Comparison of ENCODE assay signal across 21 cellular contexts in the genomic region with DNA sequence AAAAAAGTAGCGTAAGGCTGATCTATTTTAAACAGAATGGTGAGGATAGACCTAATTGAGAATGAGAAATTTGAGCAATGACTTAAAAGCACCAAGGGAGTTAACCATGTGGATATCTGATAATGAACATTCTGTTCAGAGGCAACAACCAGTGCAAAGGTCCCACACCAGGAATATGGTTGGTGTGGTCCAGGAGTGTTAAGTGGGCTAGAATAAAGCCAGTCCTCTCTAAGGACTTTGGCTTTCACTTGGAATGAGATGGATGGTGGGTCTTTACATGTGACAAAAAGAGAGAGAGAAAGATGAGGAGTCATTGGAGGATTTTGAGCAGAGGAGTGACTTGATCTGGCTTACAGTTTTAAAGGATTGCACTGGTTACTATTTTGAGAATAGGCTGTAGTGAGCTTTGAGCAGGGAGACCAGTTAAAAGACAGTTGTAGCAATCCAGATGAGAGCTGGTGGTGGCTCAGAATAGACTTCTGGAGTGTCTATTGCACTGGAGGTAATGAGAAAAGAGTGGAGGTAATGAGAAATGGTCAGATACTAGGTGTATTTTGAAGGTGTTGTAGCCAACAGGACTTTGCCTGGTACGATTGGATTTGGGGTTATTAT.
DNase-seq lines count a peak whose midpoint lies in the region; ATAC-seq and TF ChIP-seq lines count a peak whose summit lies in the region.
"Had no signal": no experiment of that assay in that cellular context is flagged by ENCODE, and none has a peak within 500 bp of the region (broad histone marks: within the 10 kb centered on the region; RNA-seq: fewer than 3 reads in every experiment).

No MANE protein-coding gene starts in this region.

- CTCF ChIA-PET in Panc1 (lab: Charles Lee): no interaction called here

- in situ Hi-C loops in Panc1 (cut with HindIII; ENCODE audit: low pct_unique_long_range_greater_than_20kb, low sequenced_read_pairs): no loop called here

- intact Hi-C loops in Panc1 (cut with micrococcal nuclease; ENCODE audit: unreplicated experiment): no loop called here
- intact Hi-C loops in heart right ventricle (cut with DNase I): loop anchor here in 1 of 10 donors (5.0 kb wide), 1 partner anchor 91 kb away; the partner anchor contains the start of gene SCAF8
- intact Hi-C loops in psoas muscle (cut with DNase I): no loop called here
- intact Hi-C loops in sigmoid colon (cut with DNase I): no loop called here

- no peaks in the 10 kb centered on the region for H3K27me3 Mint-ChIP-seq in activated naive CD4-positive, alpha-beta T cell treated with anti-CD3 and anti-CD28 coated beads, Interleukin-2, amount 50 U/mL, for 24 hours
- H3K27me3 Mint-ChIP-seq: activated naive CD4-positive, alpha-beta T cell treated with anti-CD3 and anti-CD28 coated beads, Interleukin-2, amount 10 ng/mL, durations not matched to agents 7 days and 5 days had no signal

- no peaks in the 10 kb centered on the region for H3K9me3 Mint-ChIP-seq in activated naive CD4-positive, alpha-beta T cell treated with anti-CD3 and anti-CD28 coated beads, Interleukin-2, amount 50 U/mL, for 24 hours
- H3K9me3 Mint-ChIP-seq: activated naive CD4-positive, alpha-beta T cell treated with anti-CD3 and anti-CD28 coated beads, Interleukin-2, amount 10 ng/mL, durations not matched to agents 7 days and 5 days; CD14-positive monocyte; neural crest cell had no signal

- H3K27ac Mint-ChIP-seq in activated naive CD4-positive, alpha-beta T cell treated with anti-CD3 and anti-CD28 coated beads, Interleukin-2, amount 50 U/mL, for 24 hours: peak overlapping the region; percentile 25
- H3K27ac Mint-ChIP-seq: activated naive CD4-positive, alpha-beta T cell treated with anti-CD3 and anti-CD28 coated beads, Interleukin-2, amount 10 ng/mL, durations not matched to agents 7 days and 5 days had no signal

- no peak for TF ChIP-seq CTCF in Panc1 (IDR thresholded peaks at IDR 0.05)
- no peak for TF ChIP-seq CTCF in heart right ventricle (IDR thresholded peaks at IDR 0.05)
- TF ChIP-seq CTCF in psoas muscle (IDR thresholded peaks at IDR 0.05): no peak
- no peak for TF ChIP-seq CTCF in sigmoid colon (IDR thresholded peaks at IDR 0.05)

- POLR2A ChIA-PET in Panc1 (lab: Charles Lee): no interaction called here

- peaks cover 28% of the 10 kb centered on the region for H3K4me1 Mint-ChIP-seq in activated naive CD4-positive, alpha-beta T cell treated with anti-CD3 and anti-CD28 coated beads, Interleukin-2, amount 50 U/mL, for 24 hours
- H3K4me1 Mint-ChIP-seq: activated naive CD4-positive, alpha-beta T cell treated with anti-CD3 and anti-CD28 coated beads, Interleukin-2, amount 10 ng/mL, durations not matched to agents 7 days and 5 days; CD14-positive monocyte; neural crest cell had no signal

- H3K4me1 ChIP-seq in Panc1 (ENCODE audit: control insufficient read depth, insufficient read depth, low read length): no peaks in the 10 kb centered on the region
- H3K4me1 ChIP-seq in heart right ventricle: peaks cover 3 to 33% (median 23%) of the 10 kb centered on the region in 9 donors
- peaks cover 28% of the 10 kb centered on the region for H3K4me1 ChIP-seq in psoas muscle
- peaks cover 0 to 25% (median 15%) of the 10 kb centered on the region in 4 donors for H3K4me1 ChIP-seq in sigmoid colon

- peaks cover 43% of the 10 kb centered on the region for H3K36me3 Mint-ChIP-seq in activated naive CD4-positive, alpha-beta T cell treated with anti-CD3 and anti-CD28 coated beads, Interleukin-2, amount 50 U/mL, for 24 hours

- H3K4me3 Mint-ChIP-seq in activated naive CD4-positive, alpha-beta T cell treated with anti-CD3 and anti-CD28 coated beads, Interleukin-2, amount 50 U/mL, for 24 hours: no peak overlapping the region
- H3K4me3 Mint-ChIP-seq: activated naive CD4-positive, alpha-beta T cell treated with anti-CD3 and anti-CD28 coated beads, Interleukin-2, amount 10 ng/mL, durations not matched to agents 7 days and 5 days; CD14-positive monocyte; neural crest cell had no signal

- no peak for TF ChIP-seq EP300 in sigmoid colon (IDR thresholded peaks at IDR 0.05)

- no TSS peak for BruUV-seq in Panc1 (replicated peaks; lab: Mats Ljungman, UMichigan)

- no peaks in the 10 kb centered on the region for H3K9me3 ChIP-seq in Panc1 (ENCODE audit: control insufficient read depth, insufficient read depth, low read depth, low read length)
- no peaks in the 10 kb centered on the region for H3K9me3 ChIP-seq in heart right ventricle
- no peaks in the 10 kb centered on the region for H3K9me3 ChIP-seq in psoas muscle
- H3K9me3 ChIP-seq in sigmoid colon: no peaks in the 10 kb centered on the region
- H3K9me3 ChIP-seq: esophagus muscularis mucosa, tibial nerve had no signal

- DNase-seq in activated naive CD4-positive, alpha-beta T cell treated with anti-CD3 and anti-CD28 coated beads, Interleukin-2, amount 50 U/mL, for 16 hours: no peak
- DNase-seq in Panc1 (ENCODE audit: low read depth, low spot score) (no peak), heart right ventricle (no peak), psoas muscle (no peak), NCI-H226 (no peak), sigmoid colon (no peak), GM19238 (ENCODE audit: insufficient read length, low spot score) (no peak)
- DNase-seq: activated naive CD4-positive, alpha-beta T cell treated with anti-CD3 and anti-CD28 coated beads, Interleukin-2, amount 10 ng/mL, durations not matched to agents 7 days and 5 days; activated T-cell treated with anti-CD3 and anti-CD28 coated beads for 4 hours; HCEC 1CT; IMR-90; mammary epithelial cell; MV-4-11; NCI-H187; NCI-H446 treated with DMSO at 0.1 percent for 48 hours; stimulated activated naive CD4-positive, alpha-beta T cell had no signal

- H3K36me3 ChIP-seq in Panc1 (ENCODE audit: control insufficient read depth, insufficient read depth, low read length) (peaks cover 41% of the 10 kb centered on the region), heart right ventricle (peaks cover 0 to 100% (median 52%) of the 10 kb centered on the region in 9 donors), psoas muscle (ENCODE audit: insufficient read depth in 1 of 2, low read depth in 1 of 2) (peaks cover 0 to 82% of the 10 kb centered on the region in 2 donors), sigmoid colon (peaks cover 3 to 80% (median 18%) of the 10 kb centered on the region in 4 donors)

- no peaks in the 10 kb centered on the region for H3K27me3 ChIP-seq in Panc1 (ENCODE audit: control insufficient read depth, insufficient read depth, low read length)
- H3K27me3 ChIP-seq in heart right ventricle: no peaks in the 10 kb centered on the region
- no peaks in the 10 kb centered on the region for H3K27me3 ChIP-seq in psoas muscle (ENCODE audit: insufficient read depth in 3 of 3, low read length in 2 of 3)
- no peaks in the 10 kb centered on the region for H3K27me3 ChIP-seq in sigmoid colon
- H3K27me3 ChIP-seq: esophagus muscularis mucosa, tibial nerve had no signal

- WGBS in heart right ventricle, 2 donors: 79 to 81% methylated on average over 2 of the region's 2 CpGs
- WGBS in psoas muscle, 3 donors: 36 to 72% (median 44%) methylated on average over 2 of the region's 2 CpGs
- WGBS in sigmoid colon, 2 donors: 90 to 94% methylated on average over 2 of the region's 2 CpGs

- ATAC-seq in Panc1 (0 out of 2 replicates have a peak, but pooled peaks have one; percentile 34), heart right ventricle (peak; percentile 74 to 91 (median 85)), psoas muscle (peak; percentile 92 to 97 (median 96))

- H3K27ac ChIP-seq in Panc1 (ENCODE audit: low read length): no peak overlapping the region
- peak overlapping the region in 8 of 10 donors; percentile 4 to 52 (median 34) for H3K27ac ChIP-seq in heart right ventricle
- peak overlapping the region; percentile 84 for H3K27ac ChIP-seq in psoas muscle
- H3K27ac ChIP-seq in sigmoid colon: no peak overlapping the region
- H3K27ac ChIP-seq: esophagus muscularis mucosa, tibial nerve had no signal

- TF ChIP-seq POLR2A in sigmoid colon (IDR thresholded peaks at IDR 0.05): no peak

- H3K4me3 ChIP-seq in Panc1 (ENCODE audit: low read depth in 2 of 2, low read length in 2 of 2) (no peak overlapping the region), heart right ventricle (no peak overlapping the region), psoas muscle (no peak overlapping the region), sigmoid colon (no peak overlapping the region)
- H3K4me3 ChIP-seq: esophagus muscularis mucosa, tibial nerve had no signal

Comparison
In these comparisons a context has a peak if more than half of its experiments do, and no peak if none do; other contexts are left out.
1. ATAC-seq: peak in every context shown above with its lines; median percentile 96 in psoas muscle; 85 in heart right ventricle; 34 in Panc1.
2. H3K27ac ChIP-seq: peak in heart right ventricle (8 of 10) and psoas muscle (single experiment); none in Panc1 (single experiment) and sigmoid colon (0 of 4).